ENCODE assay signal across 8 cellular contexts in genomic region chr12:6872073-6873048, GRCh38. TPM values are rescaled to one million over a fixed set of nuclear protein-coding genes. Genes with fewer than 3 reads are reported as not detected.
DNase-seq lines count a peak whose midpoint lies in the region; ATAC-seq, FAIRE-seq and TF ChIP-seq lines count a peak whose summit lies in the region.

No MANE protein-coding gene starts in this region.

- POLR2A ChIA-PET in H1 (lab: Charles Lee; ENCODE audit: partially characterized antibody), result interaction anchor here (0.8 to 18.9 kb wide), 26 partner anchors 11 to 379 kb away, joined by 3 to 588 read pairs (median 6); partner anchors contain the start of genes ATN1, C12orf57, CDCA3 and EMG1

- H3K27me3 ChIP-seq in GM06990 (replicated peaks; ENCODE audit: control insufficient read depth, insufficient read depth, low read length), result no peaks in the 10 kb centered on the region
- no peaks in the 10 kb centered on the region for H3K27me3 ChIP-seq in H1 (replicated peaks in 1 of 4; ENCODE audit: control insufficient read depth in 3 of 4, extremely low read depth in 1 of 4, insufficient read depth in 3 of 4, low read length in 3 of 4)

- H2BK20ac ChIP-seq in H1 (ENCODE audit: low read length), result no peak overlapping the region

- peak overlapping the region; percentile 87 for H3K56ac ChIP-seq in H1 (replicated peaks; ENCODE audit: insufficient read length, low read depth, low read length)

- peaks cover 17% of the 10 kb centered on the region for H3K23me2 ChIP-seq in H1 (ENCODE audit: low read depth, low read length)

- DNase-seq in GM06990 (ENCODE audit: extremely low read depth, insufficient read length) (peak; percentile 84), NCI-H748 (lab: John Stamatoyannopoulos, UW; ENCODE audit: unreplicated experiment) (peak; percentile 74), H1 (ENCODE audit: low read depth in 1 of 2, low spot score in 2 of 2) (peak in 1 of 2 experiments; percentile 98), mesenteric fat pad (ENCODE audit: low spot score) (peak; percentile 93), A172 (ENCODE audit: low spot score) (no peak)
- DNase-seq in activated CD8-positive, alpha-beta memory T cell treated with anti-CD3 and anti-CD28 coated beads for 4 hours (ENCODE audit: low read depth in 2 of 2), result peak; percentile 60 to 71
- DNase-seq in stimulated activated CD8-positive, alpha-beta memory T cell treated with anti-CD3 and anti-CD28 coated beads, Interleukin-15, amount 100 ng/mL, for 1 hour (ENCODE audit: low read depth), result peak; percentile 76

- H3K4me2 ChIP-seq in H1 (ENCODE audit: insufficient read depth in 1 of 2, low read depth in 2 of 2, low read length in 2 of 2), result peak overlapping the region; percentile 85 to 89

- peaks cover 0 to 26% of the 10 kb centered on the region in 2 experiments; a peak in 2 of 4 replicates for H3K79me2 ChIP-seq in H1 (ENCODE audit: control insufficient read depth in 1 of 2, insufficient read depth in 2 of 2, low read length in 2 of 2)

- peak overlapping the region; percentile 29 for H3K4ac ChIP-seq in H1 (replicated peaks; ENCODE audit: insufficient read length, low read depth, low read length)

- no peak overlapping the region for H2BK15ac ChIP-seq in H1 (ENCODE audit: low read length)

- peak overlapping the region; percentile 45; the same call in 1 of the 2 replicates for H4K8ac ChIP-seq in H1 (ENCODE audit: extremely low read depth, insufficient read depth, low read length)

- ATAC-seq in HG02885 (IDR thresholded peaks at IDR 0.05; ENCODE audit: poor library complexity, unreplicated experiment), result peak; percentile 29

- no peak overlapping the region for H2BK120ac ChIP-seq in H1 (replicated peaks; ENCODE audit: low read depth, low read length)

- no peak overlapping the region for H3K14ac ChIP-seq in H1 (ENCODE audit: insufficient read length)

- H3K9ac ChIP-seq in H1 (replicated peaks in 1 of 4; ENCODE audit: extremely low read depth in 1 of 4, low read depth in 3 of 4, low read length in 3 of 4), result peak overlapping the region; percentile 31 to 78 (median 76); a peak in 6 of 7 replicates

- H2AK5ac ChIP-seq in H1 (ENCODE audit: low read depth, low read length), result no peak overlapping the region

- CTCF ChIA-PET in H1 (lab: Charles Lee; ENCODE audit: partially characterized antibody), result interaction anchor here (0.6 to 10.4 kb wide), 38 partner anchors 10 to 259 kb away, joined by 3 to 216 read pairs (median 8); partner anchors contain the start of genes C12orf57, CDCA3, ENO2 and LPCAT3

- no peak for FAIRE-seq in H1 (lab: Jason Lieb, UNC)

- H4K20me1 ChIP-seq in H1 (replicated peaks in 1 of 2; ENCODE audit: control insufficient read depth in 1 of 2, insufficient read depth in 2 of 2, low read length in 2 of 2), result peaks cover 25 to 30% of the 10 kb centered on the region in 2 experiments

- no peak overlapping the region for H2AFZ ChIP-seq in H1 (ENCODE audit: low read length)

- TF ChIP-seq POLR2A in H1 (IDR thresholded peaks at IDR 0.05; ENCODE audit: control extremely low read depth in 1 of 2, low read depth in 2 of 2, low read length in 2 of 2), result peak in 1 of 2 experiments; percentile 7; a peak in 1 of 3 replicates

- H4K5ac ChIP-seq in H1 (ENCODE audit: insufficient read length, low read depth, low read length), result peak overlapping the region; percentile 39

- TF ChIP-seq RAD21 in H1 (IDR thresholded peaks at IDR 0.05 in 1 of 2, conservative IDR thresholded peaks at IDR 0.05 in 1 of 2; ENCODE audit: low read depth in 2 of 2, low read length in 2 of 2), result peak; percentile 50 to 69

- H3K27ac ChIP-seq in H1 (ENCODE audit: low read depth, low read length), result peak overlapping the region; percentile 40

- H2BK5ac ChIP-seq in H1 (ENCODE audit: low read depth, low read length), result peak overlapping the region; percentile 78; the same call in 1 of the 2 replicates

- H3K18ac ChIP-seq in H1 (ENCODE audit: extremely low read depth, low read length), result peak overlapping the region; percentile 76

- H3K36me3 ChIP-seq in GM06990 (ENCODE audit: control insufficient read depth, insufficient read depth, low read length) (peaks cover 17% of the 10 kb centered on the region), H1 (ENCODE audit: control insufficient read depth in 2 of 4, insufficient read depth in 4 of 4, low read length in 3 of 4) (peaks cover 8 to 31% (median 13%) of the 10 kb centered on the region in 4 experiments)

- H3K79me1 ChIP-seq in H1 (ENCODE audit: low read depth, low read length), result 0 out of 2 replicates have a peak, but pooled peaks cover 7% of the 10 kb centered on the region

- H3K4me3 ChIP-seq in GM06990 (replicated peaks; ENCODE audit: low read depth, low read length), result peak overlapping the region; percentile 83
- H3K4me3 ChIP-seq in H1 (ENCODE audit: extremely low read depth in 1 of 4, insufficient read depth in 2 of 4, low read depth in 3 of 4, low read length in 4 of 4), result peak overlapping the region; percentile 42 to 95 (median 86)

- no peak overlapping the region for H2BK12ac ChIP-seq in H1 (ENCODE audit: low read depth, low read length)

- H3K9me3 ChIP-seq in H1 (ENCODE audit: insufficient read depth in 2 of 2, low read depth in 1 of 2, low read length in 1 of 2), result no peaks in the 10 kb centered on the region

- H3K4me1 ChIP-seq in H1 (replicated peaks in 1 of 4; ENCODE audit: control insufficient read depth in 3 of 4, insufficient read depth in 4 of 4, low read length in 3 of 4), result peaks cover 2 to 34% (median 14%) of the 10 kb centered on the region in 4 experiments

- peak; percentile 99 for TF ChIP-seq CTCF in GM06990 (IDR thresholded peaks at IDR 0.05; ENCODE audit: insufficient read depth, low read length, poor library complexity, severe bottlenecking)
- peak in 2 of 3 experiments; percentile 93 to 98; a peak in 3 of 4 replicates for TF ChIP-seq CTCF in H1 (IDR thresholded peaks at IDR 0.05; ENCODE audit: control extremely low read depth in 1 of 3, insufficient read depth in 1 of 3, low read depth in 1 of 3, low read length in 3 of 3)

- H4K91ac ChIP-seq in H1 (replicated peaks; ENCODE audit: insufficient read length, low read length), result peak overlapping the region; percentile 22

- no peak overlapping the region for H3K23ac ChIP-seq in H1 (ENCODE audit: insufficient read length)

- 11% methylated on average over 38 of the region's 40 CpGs; no CpG with 5 or more reads in 1 of the 2 experiments for WGBS in H1 (ENCODE audit: extremely low coverage in 1 of 2, insufficient coverage in 1 of 2, insufficient read length in 1 of 2, insufficient replicate concordance in 2 of 2, low coverage in 1 of 2, low lambda C conversion rate in 2 of 2, missing lambda C conversion rate in 1 of 2), 2 experiments

- no peak for TF ChIP-seq EP300 in H1 (IDR thresholded peaks at IDR 0.05; ENCODE audit: borderline replicate concordance in 1 of 2, low read depth in 2 of 2, low read length in 2 of 2)

RNA-seq across cellular contexts. Expression of gene SPSB2, which starts 0.7 kb away (rescaled TPM):
- 13.0 and 13.9 TPM in 2 replicates for total RNA-seq in H1 (2021; fragmentation: NEBNext Ultra II Directional; extraction: Animal tissue kit (Norgen Biotek cat#: 25700))
- 23.2 and 31.6 TPM in 2 replicates for polyA plus RNA-seq in H1 (2011; rRNA removed)
- polyA plus RNA-seq in H1 (2011; cell fraction: cytosol; rRNA removed), result 24.2 TPM
- polyA plus RNA-seq in H1 (2011; cell fraction: nucleus; rRNA removed), result 22.2 TPM
- 9.9 to 18.8 TPM (median 17.2 TPM) in 4 replicates for polyA plus RNA-seq in H1 (2012, experiment 1 of 2)
- 15.5 TPM for polyA plus RNA-seq in H1 (2012, experiment 2 of 2)
- polyA plus RNA-seq in H1 (2013, experiment 1 of 2), result 7.8 TPM
- 7.7 TPM for polyA plus RNA-seq in H1 (2013, experiment 2 of 2)
- 4.0 and 5.7 TPM in 2 replicates for polyA minus RNA-seq in H1 (2011; rRNA and poly(A)+ RNA removed)
- polyA minus RNA-seq in H1 (2011; cell fraction: cytosol; rRNA and poly(A)+ RNA removed), result 7.4 TPM
- polyA minus RNA-seq in H1 (2011; cell fraction: nucleus; rRNA and poly(A)+ RNA removed), result 9.1 TPM
- 4.6 TPM for total RNA-seq in mesenteric fat pad
- total RNA-seq in A172 (2014; rRNA removed; shearing (Covaris generic)), result 7.9 and 10.2 TPM in 2 replicates

RNA-seq across cellular contexts. Expression of gene TPI1, which starts 5.0 kb away (rescaled TPM):
- total RNA-seq in H1 (2021; fragmentation: NEBNext Ultra II Directional; extraction: Animal tissue kit (Norgen Biotek cat#: 25700)), result 902 and 910 TPM in 2 replicates
- 2,591 and 3,018 TPM in 2 replicates for polyA plus RNA-seq in H1 (2011; rRNA removed)
- polyA plus RNA-seq in H1 (2011; cell fraction: cytosol; rRNA removed), result 1,965 TPM
- 2,364 TPM for polyA plus RNA-seq in H1 (2011; cell fraction: nucleus; rRNA removed)
- polyA plus RNA-seq in H1 (2012, experiment 1 of 2), result 941 to 1,281 TPM (median 1,168 TPM) in 4 replicates
- 1,637 TPM for polyA plus RNA-seq in H1 (2012, experiment 2 of 2)
- 844 TPM for polyA plus RNA-seq in H1 (2013, experiment 1 of 2)
- 780 TPM for polyA plus RNA-seq in H1 (2013, experiment 2 of 2)
- 2,114 and 2,462 TPM in 2 replicates for polyA minus RNA-seq in H1 (2011; rRNA and poly(A)+ RNA removed)
- polyA minus RNA-seq in H1 (2011; cell fraction: cytosol; rRNA and poly(A)+ RNA removed), result 467 TPM
- 555 TPM for polyA minus RNA-seq in H1 (2011; cell fraction: nucleus; rRNA and poly(A)+ RNA removed)
- 383 TPM for total RNA-seq in mesenteric fat pad
- total RNA-seq in A172 (2014; rRNA removed; shearing (Covaris generic)), result 675 and 790 TPM in 2 replicates

RNA-seq across cellular contexts. Expression of gene USP5, which starts 20.4 kb away (rescaled TPM):
- 148 and 159 TPM in 2 replicates for total RNA-seq in H1 (2021; fragmentation: NEBNext Ultra II Directional; extraction: Animal tissue kit (Norgen Biotek cat#: 25700))
- polyA plus RNA-seq in H1 (2011; rRNA removed), result 66.5 and 83.9 TPM in 2 replicates
- polyA plus RNA-seq in H1 (2011; cell fraction: cytosol; rRNA removed), result 90.3 TPM
- 161 TPM for polyA plus RNA-seq in H1 (2011; cell fraction: nucleus; rRNA removed)
- 75.8 to 102 TPM (median 96.4 TPM) in 4 replicates for polyA plus RNA-seq in H1 (2012, experiment 1 of 2)
- polyA plus RNA-seq in H1 (2012, experiment 2 of 2), result 103 TPM
- 86.0 TPM for polyA plus RNA-seq in H1 (2013, experiment 1 of 2)
- polyA plus RNA-seq in H1 (2013, experiment 2 of 2), result 70.7 TPM
- 132 and 136 TPM in 2 replicates for polyA minus RNA-seq in H1 (2011; rRNA and poly(A)+ RNA removed)
- 57.0 TPM for polyA minus RNA-seq in H1 (2011; cell fraction: cytosol; rRNA and poly(A)+ RNA removed)
- polyA minus RNA-seq in H1 (2011; cell fraction: nucleus; rRNA and poly(A)+ RNA removed), result 43.7 TPM
- total RNA-seq in mesenteric fat pad, result 74.8 TPM
- total RNA-seq in A172 (2014; rRNA removed; shearing (Covaris generic)), result 87.3 and 104 TPM in 2 replicates

RNA-seq across cellular contexts. Expression of gene CDCA3, which starts 21.3 kb away (rescaled TPM):
- 47.4 and 47.7 TPM in 2 replicates for total RNA-seq in H1 (2021; fragmentation: NEBNext Ultra II Directional; extraction: Animal tissue kit (Norgen Biotek cat#: 25700))
- 71.2 and 77.0 TPM in 2 replicates for polyA plus RNA-seq in H1 (2011; rRNA removed)
- 75.6 TPM for polyA plus RNA-seq in H1 (2011; cell fraction: cytosol; rRNA removed)
- 85.8 TPM for polyA plus RNA-seq in H1 (2011; cell fraction: nucleus; rRNA removed)
- 46.7 to 59.8 TPM (median 55.0 TPM) in 4 replicates for polyA plus RNA-seq in H1 (2012, experiment 1 of 2)
- 40.3 TPM for polyA plus RNA-seq in H1 (2012, experiment 2 of 2)
- 51.4 TPM for polyA plus RNA-seq in H1 (2013, experiment 1 of 2)
- polyA plus RNA-seq in H1 (2013, experiment 2 of 2), result 48.1 TPM
- 21.4 and 28.2 TPM in 2 replicates for polyA minus RNA-seq in H1 (2011; rRNA and poly(A)+ RNA removed)
- 27.6 TPM for polyA minus RNA-seq in H1 (2011; cell fraction: cytosol; rRNA and poly(A)+ RNA removed)
- polyA minus RNA-seq in H1 (2011; cell fraction: nucleus; rRNA and poly(A)+ RNA removed), result 55.8 TPM
- total RNA-seq in mesenteric fat pad, result 0.16 TPM
- 30.8 and 52.8 TPM in 2 replicates for total RNA-seq in A172 (2014; rRNA removed; shearing (Covaris generic))

RNA-seq across cellular contexts. Expression of gene GNB3, which starts 31.6 kb away (rescaled TPM):
- total RNA-seq in H1 (2021; fragmentation: NEBNext Ultra II Directional; extraction: Animal tissue kit (Norgen Biotek cat#: 25700)), result 9.0 and 9.9 TPM in 2 replicates
- 9.9 and 13.9 TPM in 2 replicates for polyA plus RNA-seq in H1 (2011; rRNA removed)
- polyA plus RNA-seq in H1 (2011; cell fraction: cytosol; rRNA removed), result 12.7 TPM
- polyA plus RNA-seq in H1 (2011; cell fraction: nucleus; rRNA removed), result 82.1 TPM
- 10.9 to 15.6 TPM (median 13.3 TPM) in 4 replicates for polyA plus RNA-seq in H1 (2012, experiment 1 of 2)
- polyA plus RNA-seq in H1 (2012, experiment 2 of 2), result 7.5 TPM
- polyA plus RNA-seq in H1 (2013, experiment 1 of 2), result 5.5 TPM
- polyA plus RNA-seq in H1 (2013, experiment 2 of 2), result 4.9 TPM
- polyA minus RNA-seq in H1 (2011; rRNA and poly(A)+ RNA removed), result 5.6 and 5.7 TPM in 2 replicates
- polyA minus RNA-seq in H1 (2011; cell fraction: cytosol; rRNA and poly(A)+ RNA removed), result 6.0 TPM
- polyA minus RNA-seq in H1 (2011; cell fraction: nucleus; rRNA and poly(A)+ RNA removed), result 17.2 TPM
- total RNA-seq in mesenteric fat pad, result 1.2 TPM
- total RNA-seq in A172 (2014; rRNA removed; shearing (Covaris generic)), result 0.19 and 5.1 TPM in 2 replicates
